Comparison of ENCODE assay signal across 26 cellular contexts in the genomic region with DNA sequence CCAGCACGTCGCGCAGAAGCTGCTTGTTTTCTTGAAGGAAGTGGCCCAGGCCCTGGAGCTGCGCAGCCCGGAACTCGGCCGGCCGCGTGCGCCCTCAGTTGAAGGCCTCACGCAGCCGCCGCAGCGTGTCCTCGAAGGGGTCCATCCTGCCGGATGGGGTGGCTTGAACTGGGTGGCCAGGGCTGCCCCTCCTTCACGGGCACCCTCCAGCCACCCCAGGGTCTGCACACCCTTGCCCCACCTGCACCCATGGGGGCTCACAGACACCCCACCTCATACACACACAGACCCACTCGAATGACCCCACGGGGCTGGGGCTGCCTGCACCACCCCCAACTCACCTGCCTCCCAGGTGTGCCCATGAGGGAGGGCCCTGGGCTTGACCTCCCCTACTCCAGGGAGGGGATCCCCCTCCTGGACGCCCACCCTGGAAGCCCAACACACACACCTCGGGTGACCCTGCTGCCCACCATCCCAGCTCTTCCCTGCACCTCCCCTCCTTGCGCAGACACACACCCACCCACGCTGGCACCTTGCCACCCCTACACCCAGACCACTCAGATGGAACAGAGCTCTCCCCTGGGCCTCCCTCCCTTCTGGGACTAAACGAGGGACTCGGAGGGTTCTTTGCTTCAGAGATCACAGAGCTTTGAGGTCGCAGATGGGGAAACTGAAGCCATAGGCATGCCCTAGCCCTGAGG. TPM values are rescaled to one million over a fixed set of nuclear protein-coding genes. Genes with fewer than 3 reads are reported as not detected.
DNase-seq lines count a peak whose midpoint lies in the region; ATAC-seq and TF ChIP-seq lines count a peak whose summit lies in the region.
"Had no signal": no experiment of that assay in that cellular context is flagged by ENCODE, and none has a peak within 500 bp of the region (broad histone marks: within the 10 kb centered on the region; RNA-seq: fewer than 3 reads in every experiment).

No MANE protein-coding gene starts in this region.

- H3K4me1 ChIP-seq in DOHH2 (ENCODE audit: control insufficient read depth, low read length) = peaks cover 54% of the 10 kb centered on the region
- H3K4me1 ChIP-seq in osteoblast (ENCODE audit: insufficient read depth, low read length) = no peaks in the 10 kb centered on the region
- H3K4me1 ChIP-seq in right atrium auricular region = no peaks in the 10 kb centered on the region
- H3K4me1 ChIP-seq: right lobe of liver, SJCRH30, vagina had no signal

- H3K27me3 Mint-ChIP-seq in activated B cell treated with CpG ODN at 0.5 μM for 24 hours = no peaks in the 10 kb centered on the region
- H3K27me3 Mint-ChIP-seq: activated CD4-positive, alpha-beta T cell treated with anti-CD3 and anti-CD28 coated beads for 36 hours had no signal

- no peaks in the 10 kb centered on the region for H3K9me2 ChIP-seq in DOHH2 (replicated peaks; ENCODE audit: control insufficient read depth, low read length)

- H3K27ac Mint-ChIP-seq in activated B cell treated with CpG ODN at 0.5 μM for 24 hours = no peak overlapping the region
- H3K27ac Mint-ChIP-seq: activated CD4-positive, alpha-beta T cell treated with anti-CD3 and anti-CD28 coated beads for 36 hours; IgD-negative memory B cell had no signal

- H3K4me1 Mint-ChIP-seq in activated B cell treated with CpG ODN at 0.5 μM for 24 hours = no peaks in the 10 kb centered on the region
- H3K4me1 Mint-ChIP-seq: activated CD4-positive, alpha-beta T cell treated with anti-CD3 and anti-CD28 coated beads for 36 hours had no signal

- intact Hi-C loops in activated B cell treated with CpG ODN at 0.5 μM for 24 hours (cut with micrococcal nuclease) = loop anchor here (5.0 kb wide), 1 partner anchor 40 kb away; no protein-coding TSS in a partner anchor

- peaks cover 4% of the 10 kb centered on the region; the same call in 1 of the 2 replicates for H3F3A ChIP-seq in DOHH2 (ENCODE audit: control insufficient read depth, insufficient read depth)

- H3K36me3 Mint-ChIP-seq in activated B cell treated with CpG ODN at 0.5 μM for 24 hours (ENCODE audit: low read depth) = no peaks in the 10 kb centered on the region
- H3K36me3 Mint-ChIP-seq: IgD-negative memory B cell had no signal

- H3K4me3 ChIP-seq in DOHH2 (ENCODE audit: low read length) (peak overlapping the region; percentile 53), H7 (ENCODE audit: insufficient read depth, low read depth, low read length) (no peak overlapping the region), osteoblast (ENCODE audit: insufficient read depth, low read length) (no peak overlapping the region), right atrium auricular region (no peak overlapping the region)
- H3K4me3 ChIP-seq: GM23248, right lobe of liver, SJCRH30, vagina had no signal

- CTCF ChIA-PET in activated B cell treated with CpG ODN at 0.5 μM for 24 hours (lab: Charles Lee) = interaction anchor here (1.0 to 1.7 kb wide), 5 partner anchors 17 to 95 kb away, joined by 3 to 6 read pairs (median 5); a partner anchor contains a TSS

- peaks cover 4% of the 10 kb centered on the region; the same call in 1 of the 2 replicates for H3K9me3 ChIP-seq in DOHH2 (ENCODE audit: control insufficient read depth, insufficient read depth, low read length)
- no peaks in the 10 kb centered on the region for H3K9me3 ChIP-seq in osteoblast (ENCODE audit: low read depth, low read length)
- H3K9me3 ChIP-seq in right atrium auricular region = no peaks in the 10 kb centered on the region
- H3K9me3 ChIP-seq: right lobe of liver, SJCRH30, vagina had no signal

- no peaks in the 10 kb centered on the region for H3K9me3 Mint-ChIP-seq in activated B cell treated with CpG ODN at 0.5 μM for 24 hours
- H3K9me3 Mint-ChIP-seq: IgD-negative memory B cell had no signal

- H3K79me2 ChIP-seq in DOHH2 (ENCODE audit: control insufficient read depth, low read length) (no peaks in the 10 kb centered on the region), osteoblast (ENCODE audit: insufficient read depth, low read length) (no peaks in the 10 kb centered on the region)

- H3K4me2 ChIP-seq in DOHH2 (ENCODE audit: low read length) = peak overlapping the region; percentile 92
- H3K4me2 ChIP-seq in osteoblast (ENCODE audit: insufficient read depth, low read length) = no peak overlapping the region

- POLR2A ChIA-PET in activated B cell treated with CpG ODN at 0.5 μM for 24 hours (lab: Charles Lee) = interaction anchor here (0.6 to 1.2 kb wide), 7 partner anchors 9 to 54 kb away, joined by 3 to 5 read pairs (median 3); a partner anchor contains a TSS

- H3K27me3 ChIP-seq in DOHH2 (ENCODE audit: control insufficient read depth, low read length) (no peaks in the 10 kb centered on the region), H7 (ENCODE audit: control insufficient read depth, insufficient read depth, low read length) (no peaks in the 10 kb centered on the region), osteoblast (ENCODE audit: insufficient read depth, low read length) (no peaks in the 10 kb centered on the region), right atrium auricular region (no peaks in the 10 kb centered on the region)
- H3K27me3 ChIP-seq: right lobe of liver, SJCRH30, vagina had no signal

- DNase-seq in H7 (peak; percentile 52), activated B cell treated with CpG ODN at 0.5 μM for 24 hours (peak; percentile 55), osteoblast (ENCODE audit: insufficient read length, low spot score, missing footprints) (peak; percentile 55), right atrium auricular region (ENCODE audit: low spot score) (no peak)
- DNase-seq: activated CD4-positive, alpha-beta T cell treated with anti-CD3 and anti-CD28 coated beads for 36 hours; activated gamma-delta T cell; AML-193; amygdala; erythroblast; GDM1; GM23248; NCI-H1092; NCI-H69; PC-3; right lobe of liver; SJCRH30 had no signal

- H3K4me3 Mint-ChIP-seq in activated B cell treated with CpG ODN at 0.5 μM for 24 hours = no peak overlapping the region
- H3K4me3 Mint-ChIP-seq: activated CD4-positive, alpha-beta T cell treated with anti-CD3 and anti-CD28 coated beads for 36 hours had no signal

- no peak overlapping the region for H2AFZ ChIP-seq in osteoblast (ENCODE audit: low read length)
- H2AFZ ChIP-seq: GM23248 had no signal

- H3K36me3 ChIP-seq in DOHH2 (ENCODE audit: control insufficient read depth, low read length) = no peaks in the 10 kb centered on the region
- no peaks in the 10 kb centered on the region for H3K36me3 ChIP-seq in H7 (replicated peaks; ENCODE audit: control insufficient read depth, insufficient read depth, low read length)
- no peaks in the 10 kb centered on the region for H3K36me3 ChIP-seq in osteoblast (ENCODE audit: insufficient read depth, low read length)
- no peaks in the 10 kb centered on the region for H3K36me3 ChIP-seq in right atrium auricular region
- H3K36me3 ChIP-seq: right lobe of liver, SJCRH30, vagina had no signal

- no peaks in the 10 kb centered on the region for H4K20me1 ChIP-seq in DOHH2 (ENCODE audit: control insufficient read depth, insufficient read depth, low read depth, low read length)
- H4K20me1 ChIP-seq in osteoblast (ENCODE audit: insufficient read depth, low read length) = no peaks in the 10 kb centered on the region

- ATAC-seq in activated B cell treated with CpG ODN at 0.5 μM for 24 hours (ENCODE audit: low read depth) (peak; percentile 95), GM21381 (IDR thresholded peaks at IDR 0.05; ENCODE audit: unreplicated experiment) (no peak), HG02938 (IDR thresholded peaks at IDR 0.05; ENCODE audit: unreplicated experiment) (no peak)
- ATAC-seq: activated CD4-positive, alpha-beta T cell treated with anti-CD3 and anti-CD28 coated beads for 36 hours; PC-3; right lobe of liver had no signal

- H3K27ac ChIP-seq in DOHH2 (ENCODE audit: low read depth, low read length) (peak overlapping the region; percentile 82), osteoblast (ENCODE audit: low read depth, low read length) (no peak overlapping the region), right atrium auricular region (no peak overlapping the region)
- H3K27ac ChIP-seq: GM23248, HL-60, right lobe of liver, SJCRH30, vagina had no signal

- TF ChIP-seq CTCF in DOHH2 (IDR thresholded peaks at IDR 0.05; ENCODE audit: low read depth, low read length, poor library complexity, severe bottlenecking) = no peak
- TF ChIP-seq CTCF in activated B cell treated with CpG ODN at 0.5 μM for 24 hours (IDR thresholded peaks at IDR 0.05) = no peak
- TF ChIP-seq CTCF in osteoblast (IDR thresholded peaks at IDR 0.05; ENCODE audit: extremely low read depth, low read depth, low read length) = no peak
- no peak for TF ChIP-seq CTCF in right atrium auricular region (IDR thresholded peaks at IDR 0.05)

RNA-seq across cellular contexts. Expression of a gene that starts 6.8 kb away (rescaled TPM):
- total RNA-seq in H7 (2014; rRNA removed; shearing (Covaris generic)) = not detected in 2 replicates
- not detected in 2 replicates for total RNA-seq in activated B cell treated with CpG ODN at 0.5 μM for 24 hours
- total RNA-seq in osteoblast = not detected in 2 replicates
- not detected for total RNA-seq in right atrium auricular region
- total RNA-seq: activated CD4-positive, alpha-beta T cell treated with anti-CD3 and anti-CD28 coated beads for 36 hours; cardiac septum; glomerular endothelial cell; GM23248; liver; omental fat pad; PC-3; right lobe of liver; SJCRH30 had no signal

RNA-seq across cellular contexts. Expression of a gene that starts 17.1 kb away (rescaled TPM):
- not detected in 2 replicates for total RNA-seq in H7 (2014; rRNA removed; shearing (Covaris generic))
- not detected in 2 replicates for total RNA-seq in activated B cell treated with CpG ODN at 0.5 μM for 24 hours
- total RNA-seq in osteoblast = under 0.01 and 0.29 TPM in 2 replicates
- not detected for total RNA-seq in right atrium auricular region
- total RNA-seq: cardiac septum, glomerular endothelial cell, GM23248, omental fat pad, PC-3, vagina had no signal

RNA-seq across cellular contexts. Expression of a gene that starts 28.1 kb away (rescaled TPM):
- total RNA-seq in H7 (2014; rRNA removed; shearing (Covaris generic)) = 0.07 TPM in 1 of 2 replicates, not detected in the other
- total RNA-seq in activated B cell treated with CpG ODN at 0.5 μM for 24 hours = not detected in 2 replicates
- not detected in 2 replicates for total RNA-seq in osteoblast
- not detected for total RNA-seq in right atrium auricular region
- total RNA-seq: activated CD4-positive, alpha-beta T cell treated with anti-CD3 and anti-CD28 coated beads for 36 hours; cardiac septum; glomerular endothelial cell; GM23248; liver; omental fat pad; PC-3; SJCRH30; vagina had no signal

RNA-seq across cellular contexts. Expression of a gene that starts 37.9 kb away (rescaled TPM):
- 8.1 and 8.7 TPM in 2 replicates for total RNA-seq in H7 (2014; rRNA removed; shearing (Covaris generic))
- total RNA-seq in activated B cell treated with CpG ODN at 0.5 μM for 24 hours (5.3 and 6.1 TPM in 2 replicates), osteoblast (4.7 and 5.3 TPM in 2 replicates), right atrium auricular region (10 to 100 TPM; 29.8 to 78.6 TPM)
